In genomic region chr1:150568567-150568966, GRCh38 we compare ENCODE assay signal across 7 cellular contexts. TPM values are rescaled to one million over a fixed set of nuclear protein-coding genes. Genes with fewer than 3 reads are reported as not detected.
DNase-seq lines count a peak whose midpoint lies in the region; ATAC-seq and TF ChIP-seq lines count a peak whose summit lies in the region.

No MANE protein-coding gene starts in this region.

- no peaks in the 10 kb centered on the region for H3K9me3 Mint-ChIP-seq in activated CD8-positive, alpha-beta T cell treated with anti-CD3 and anti-CD28 coated beads for 36 hours

- ATAC-seq in activated CD8-positive, alpha-beta T cell treated with anti-CD3 and anti-CD28 coated beads for 36 hours = no peak
- ATAC-seq in GM18909 (IDR thresholded peaks at IDR 0.05; ENCODE audit: poor library complexity, unreplicated experiment) (no peak), HG03025 (IDR thresholded peaks at IDR 0.05; ENCODE audit: low FRiP score, unreplicated experiment) (no peak)

- no peaks in the 10 kb centered on the region for H3K27me3 Mint-ChIP-seq in activated CD8-positive, alpha-beta T cell treated with anti-CD3 and anti-CD28 coated beads for 36 hours

- TF ChIP-seq POLR2A in stomach (IDR thresholded peaks at IDR 0.05) = no peak

- H3K4me3 ChIP-seq in HUES48 (ENCODE audit: low read depth, low read length) (peak overlapping the region; percentile 32), iPS-20b (ENCODE audit: low read length) (peak overlapping the region; percentile 62), stomach (peak overlapping the region; percentile 29 to 41 (median 37))

- TF ChIP-seq CTCF in activated CD8-positive, alpha-beta T cell treated with anti-CD3 and anti-CD28 coated beads for 36 hours (IDR thresholded peaks at IDR 0.05) = no peak
- no peak for TF ChIP-seq CTCF in stomach (IDR thresholded peaks at IDR 0.05)

- no peak for TF ChIP-seq EP300 in stomach (IDR thresholded peaks at IDR 0.05)

- H3K27me3 ChIP-seq in HUES48 (ENCODE audit: control insufficient read depth, insufficient read depth, low read length) (no peaks in the 10 kb centered on the region), iPS-20b (ENCODE audit: insufficient read depth, low read length) (no peaks in the 10 kb centered on the region), stomach (no peaks in the 10 kb centered on the region)

- DNase-seq in activated CD8-positive, alpha-beta T cell treated with anti-CD3 and anti-CD28 coated beads for 36 hours = no peak
- DNase-seq in stomach (no peak), NCI-H1092 (lab: John Stamatoyannopoulos, UW) (no peak)

- CTCF ChIA-PET in activated CD8-positive, alpha-beta T cell treated with anti-CD3 and anti-CD28 coated beads for 36 hours (lab: Charles Lee) = interaction anchor here (1.0 to 15.9 kb wide), 4 partner anchors 7 to 129 kb away, joined by 3 to 324 read pairs (median 140); partner anchors contain the start of genes ENSA, GOLPH3L and MCL1

- peaks cover 25% of the 10 kb centered on the region for H3K36me3 ChIP-seq in HUES48 (ENCODE audit: control insufficient read depth, insufficient read depth, low read length)
- peaks cover 27% of the 10 kb centered on the region for H3K36me3 ChIP-seq in iPS-20b (ENCODE audit: insufficient read depth, low read depth, low read length)
- H3K36me3 ChIP-seq in stomach = peaks cover 16 to 41% (median 31%) of the 10 kb centered on the region in 4 donors

- H3K4me1 ChIP-seq in HUES48 (ENCODE audit: control insufficient read depth, insufficient read depth, low read length) = peaks cover 56% of the 10 kb centered on the region
- peaks cover 51% of the 10 kb centered on the region for H3K4me1 ChIP-seq in iPS-20b (ENCODE audit: insufficient read depth, low read length)
- H3K4me1 ChIP-seq in stomach = peaks cover 96 to 100% (median 98%) of the 10 kb centered on the region in 4 donors

- POLR2A ChIA-PET in activated CD8-positive, alpha-beta T cell treated with anti-CD3 and anti-CD28 coated beads for 36 hours (lab: Charles Lee) = interaction anchor here (0.5 to 24.5 kb wide), 8 partner anchors 5 to 542 kb away, joined by 3 to 678 read pairs (median 5); partner anchors contain the start of genes ENSA, GOLPH3L, MCL1 and TARS2

- H3K9me3 ChIP-seq in HUES48 (ENCODE audit: control insufficient read depth, insufficient read depth, low read length) (no peaks in the 10 kb centered on the region), iPS-20b (ENCODE audit: insufficient read depth, low read depth, low read length) (no peaks in the 10 kb centered on the region), stomach (no peaks in the 10 kb centered on the region)

- peak overlapping the region; percentile 62 for H3K4me3 Mint-ChIP-seq in activated CD8-positive, alpha-beta T cell treated with anti-CD3 and anti-CD28 coated beads for 36 hours

- H3K27ac Mint-ChIP-seq in activated CD8-positive, alpha-beta T cell treated with anti-CD3 and anti-CD28 coated beads for 36 hours = peak overlapping the region; percentile 97

- peak overlapping the region; percentile 76 for H3K9ac ChIP-seq in HUES48 (ENCODE audit: low read depth, low read length)
- peak overlapping the region; percentile 90 for H3K9ac ChIP-seq in iPS-20b (ENCODE audit: low read depth, low read length)

- peaks cover 45% of the 10 kb centered on the region for H3K36me3 Mint-ChIP-seq in activated CD8-positive, alpha-beta T cell treated with anti-CD3 and anti-CD28 coated beads for 36 hours (ENCODE audit: low read depth)

- peak overlapping the region; percentile 98 for H3K27ac ChIP-seq in HUES48 (ENCODE audit: low read depth, low read length)
- H3K27ac ChIP-seq in iPS-20b (ENCODE audit: low read length) = peak overlapping the region; percentile 94
- H3K27ac ChIP-seq in stomach = peak overlapping the region; percentile 96 to 100 (median 100)

- intact Hi-C loops in activated CD8-positive, alpha-beta T cell treated with anti-CD3 and anti-CD28 coated beads for 36 hours (cut with micrococcal nuclease) = loop anchor here (10.0 kb wide), 1 partner anchor 126 kb away; the partner anchor contains the start of gene GOLPH3L
- intact Hi-C loops in stomach (cut with DNase I; ENCODE audit: low total_unique reads) = no loop called here

- peaks cover 84% of the 10 kb centered on the region for H3K4me1 Mint-ChIP-seq in activated CD8-positive, alpha-beta T cell treated with anti-CD3 and anti-CD28 coated beads for 36 hours (ENCODE audit: low read depth)

RNA-seq across cellular contexts. Expression of gene MCL1, which starts 10.8 kb away (rescaled TPM):
- total RNA-seq in activated CD8-positive, alpha-beta T cell treated with anti-CD3 and anti-CD28 coated beads for 36 hours = 100 to 1,000 TPM; 207 TPM
- total RNA-seq in stomach = 100 to 1,000 TPM in 4 of 5 donors, 10 to 100 TPM in 1; 87.5 to 330 (median 142) TPM
- 100 to 1,000 TPM in 2 of 3 donors, 10 to 100 TPM in 1; 77.7 to 127 (median 115) TPM for polyA plus RNA-seq in stomach

RNA-seq across cellular contexts. Expression of gene ADAMTSL4, which starts 19.4 kb away (rescaled TPM):
- total RNA-seq in activated CD8-positive, alpha-beta T cell treated with anti-CD3 and anti-CD28 coated beads for 36 hours = under 1 TPM; 0.11 to 0.20 TPM
- total RNA-seq in stomach = 10 to 100 TPM in 3 of 5 donors, 1 to 10 TPM in 2; 4.9 to 32.3 (median 11.7) TPM
- polyA plus RNA-seq in stomach = 10 to 100 TPM in 1 of 3 donors, 1 to 10 TPM in 2; 7.5 to 54.2 (median 8.7) TPM

RNA-seq across cellular contexts. Expression of gene FALEC, which starts 53.0 kb away (rescaled TPM):
- not detected for total RNA-seq in activated CD8-positive, alpha-beta T cell treated with anti-CD3 and anti-CD28 coated beads for 36 hours
- not detected for total RNA-seq in stomach
- under 1 TPM in 1 of 3 donors, not detected in 2; 0.93 TPM for polyA plus RNA-seq in stomach

Comparison
In these comparisons a context has a peak if more than half of its experiments do, and no peak if none do; other contexts are left out.
1. RNA of gene ADAMTSL4, which starts 19.4 kb away (total RNA-seq): 4.9 to 32.3 TPM in stomach; 0.11 to 0.20 TPM in activated CD8-positive, alpha-beta T cell treated with anti-CD3 and anti-CD28 coated beads for 36 hours; every median in the first group is over 4 times any median in the second.
2. Peak in every context shown above with its lines, with median percentiles within 50 percentile points of each other: H3K27ac ChIP-seq and H3K4me3 ChIP-seq.